ENCODE assay signal across 12 cellular contexts in genomic region chr1:227273557-227273956, GRCh38. TPM values are rescaled to one million over a fixed set of nuclear protein-coding genes. Genes with fewer than 3 reads are reported as not detected.
DNase-seq lines count a peak whose midpoint lies in the region; FAIRE-seq and TF ChIP-seq lines count a peak whose summit lies in the region.
"Had no signal": no experiment of that assay in that cellular context is flagged by ENCODE, and none has a peak within 500 bp of the region (broad histone marks: within the 10 kb centered on the region; RNA-seq: fewer than 3 reads in every experiment).

No MANE protein-coding gene starts in this region.

- H3K4me1 Mint-ChIP-seq in nephron progenitor cell (no peaks in the 10 kb centered on the region), type B pancreatic cell (ENCODE audit: unreplicated experiment) (no peaks in the 10 kb centered on the region)
- H3K4me1 Mint-ChIP-seq: IgD-negative memory B cell had no signal

- no peaks in the 10 kb centered on the region for H4K20me1 ChIP-seq in fibroblast of lung (ENCODE audit: control insufficient read depth, extremely low read depth, insufficient read depth, low read length)

- H3K4me3 ChIP-seq in fibroblast of lung (replicated peaks in 1 of 4; ENCODE audit: control extremely low read depth in 1 of 4, insufficient read depth in 1 of 4, low read depth in 3 of 4, low read length in 4 of 4) (no peak overlapping the region), suprapubic skin (no peak overlapping the region)
- H3K4me3 ChIP-seq: transverse colon had no signal

- no peak for TF ChIP-seq POLR2A in suprapubic skin (IDR thresholded peaks at IDR 0.05)

- no peak overlapping the region for H3K27ac Mint-ChIP-seq in nephron progenitor cell
- no peak overlapping the region for H3K27ac Mint-ChIP-seq in type B pancreatic cell
- H3K27ac Mint-ChIP-seq: T-helper 1 cell treated with Interleukin-12 subunit alpha and Interleukin-12 subunit beta and Interleukin-4 antibody, amounts not matched to agents 30 μg/mL and 1 μg/mL, for 36 hours had no signal

- H3K4me1 ChIP-seq in fibroblast of lung (ENCODE audit: control insufficient read depth, extremely low read depth, insufficient read depth, low read length) (no peaks in the 10 kb centered on the region), suprapubic skin (peaks cover 7% of the 10 kb centered on the region)

- DNase-seq in HTR-8/SVneo (ENCODE audit: insufficient read length, low spot score) = peak; percentile 15
- peak; percentile 26 for DNase-seq in RKO (ENCODE audit: low spot score)
- peak; percentile 13 to 16 for DNase-seq in fibroblast of lung (ENCODE audit: low read depth in 2 of 2)
- peak; percentile 22 for DNase-seq in nephron progenitor cell
- DNase-seq in type B pancreatic cell (ENCODE audit: extremely low spot score, unreplicated experiment) = no peak
- DNase-seq in NCI-H345 (lab: John Stamatoyannopoulos, UW) = no peak
- DNase-seq in suprapubic skin (ENCODE audit: low spot score in 2 of 2) = no peak
- DNase-seq: DMS 273 treated with DMSO at 0.1 percent for 48 hours, NCI-H69, transverse colon had no signal

- H3K79me2 ChIP-seq in fibroblast of lung (ENCODE audit: control insufficient read depth, insufficient read depth, low read length) = peaks cover 31% of the 10 kb centered on the region

- 0% methylated on average over 2 of the region's 2 CpGs for WGBS in suprapubic skin

- no peaks in the 10 kb centered on the region for H3K9me3 ChIP-seq in fibroblast of lung (ENCODE audit: control insufficient read depth, insufficient read depth, low read depth, low read length)
- H3K9me3 ChIP-seq in suprapubic skin = no peaks in the 10 kb centered on the region
- H3K9me3 ChIP-seq: transverse colon had no signal

- H3K27me3 Mint-ChIP-seq in nephron progenitor cell (ENCODE audit: low read depth, poor library complexity) = peaks cover 4% of the 10 kb centered on the region
- no peaks in the 10 kb centered on the region for H3K27me3 Mint-ChIP-seq in type B pancreatic cell

- H3K27me3 ChIP-seq in fibroblast of lung (ENCODE audit: control insufficient read depth, insufficient read depth, low read length) = no peaks in the 10 kb centered on the region
- H3K27me3 ChIP-seq in suprapubic skin = no peaks in the 10 kb centered on the region
- H3K27me3 ChIP-seq: transverse colon had no signal

- no peak for FAIRE-seq in HTR-8/SVneo (lab: Jason Lieb, UNC)

- H3K9me3 Mint-ChIP-seq in nephron progenitor cell (peaks cover 43% of the 10 kb centered on the region), type B pancreatic cell (peaks cover 5% of the 10 kb centered on the region)

- H3K4me2 ChIP-seq in fibroblast of lung (ENCODE audit: extremely low read depth, insufficient read depth, low read length) = no peak overlapping the region

- no peak for TF ChIP-seq EP300 in suprapubic skin (IDR thresholded peaks at IDR 0.05)

- no peak overlapping the region for H3K27ac ChIP-seq in fibroblast of lung (ENCODE audit: insufficient read depth, low read length)
- no peak overlapping the region for H3K27ac ChIP-seq in suprapubic skin
- H3K27ac ChIP-seq: transverse colon had no signal

- no peak overlapping the region for H2AFZ ChIP-seq in fibroblast of lung (ENCODE audit: low read length)

- H3K9ac ChIP-seq in fibroblast of lung (ENCODE audit: insufficient read depth, low read length) = no peak overlapping the region

- H3K36me3 Mint-ChIP-seq in nephron progenitor cell (ENCODE audit: low read depth) (peaks cover 27% of the 10 kb centered on the region), type B pancreatic cell (peaks cover 3% of the 10 kb centered on the region)
- H3K36me3 Mint-ChIP-seq: IgD-negative memory B cell had no signal

- TF ChIP-seq CTCF in fibroblast of lung (conservative IDR thresholded peaks at IDR 0.05 in 1 of 2, IDR thresholded peaks at IDR 0.05 in 1 of 2; ENCODE audit: low read depth in 1 of 2, low read length in 2 of 2) = no peak
- no peak for TF ChIP-seq CTCF in nephron progenitor cell (IDR thresholded peaks at IDR 0.05)
- TF ChIP-seq CTCF in type B pancreatic cell (conservative IDR thresholded peaks at IDR 0.05) = no peak
- TF ChIP-seq CTCF in suprapubic skin (IDR thresholded peaks at IDR 0.05) = no peak

- no peaks in the 10 kb centered on the region for H3K36me3 ChIP-seq in fibroblast of lung (ENCODE audit: control insufficient read depth, insufficient read depth, low read length)
- H3K36me3 ChIP-seq in suprapubic skin = no peaks in the 10 kb centered on the region
- H3K36me3 ChIP-seq: transverse colon had no signal

- no peak overlapping the region for H3K4me3 Mint-ChIP-seq in nephron progenitor cell
- H3K4me3 Mint-ChIP-seq in type B pancreatic cell = no peak overlapping the region
- H3K4me3 Mint-ChIP-seq: IgD-negative memory B cell; T-helper 1 cell treated with Interleukin-12 subunit alpha and Interleukin-12 subunit beta and Interleukin-4 antibody, amounts not matched to agents 30 μg/mL and 1 μg/mL, for 36 hours had no signal

RNA-seq across cellular contexts. Expression of gene CDC42BPA, which starts 44.7 kb away (rescaled TPM):
- total RNA-seq in fibroblast of lung = 55.0 and 77.1 TPM in 2 replicates
- 20.9 and 26.4 TPM in 2 replicates for polyA plus RNA-seq in fibroblast of lung
- 16.1 and 21.8 TPM in 2 replicates for polyA plus RNA-seq in fibroblast of lung (2012)
- polyA minus RNA-seq in fibroblast of lung (ENCODE audit: low replicate concordance) = 13.4 and 13.9 TPM in 2 replicates
- total RNA-seq in type B pancreatic cell (ENCODE audit: low replicate concordance) = 18.5 and 33.8 TPM in 2 replicates
- total RNA-seq in suprapubic skin = 10 to 100 TPM; 12.2 to 54.6 (median 14.9) TPM
- polyA plus RNA-seq: IgD-negative memory B cell had no signal

Comparison
In these comparisons a context has a peak if more than half of its experiments do, and no peak if none do; other contexts are left out.
1. DNase-seq: peak in HTR-8/SVneo (single experiment), RKO (single experiment), fibroblast of lung (2 of 2) and nephron progenitor cell (single experiment); none in type B pancreatic cell (single experiment), NCI-H345 (single experiment) and suprapubic skin (0 of 2).